8 cellular contexts compared by ENCODE assay signal in genomic region chr16:89491238-89491869, GRCh38. TPM values are rescaled to one million over a fixed set of nuclear protein-coding genes. Genes with fewer than 3 reads are reported as not detected.
DNase-seq lines count a peak whose midpoint lies in the region; ATAC-seq and TF ChIP-seq lines count a peak whose summit lies in the region.

No MANE protein-coding gene starts in this region.

- WGBS in transverse colon (ENCODE audit: low coverage in 1 of 2), 2 donors: 3% methylated on average over 6 to 22 of the region's 22 CpGs

- peak in 1 of 5 donors; percentile 30 for DNase-seq in CD4-positive, alpha-beta memory T cell
- peak; percentile 55 for DNase-seq in KBM-7
- no peak for DNase-seq in ascending aorta (ENCODE audit: low spot score in 2 of 2)
- DNase-seq in left lung: no peak
- no peak for DNase-seq in transverse colon
- DNase-seq in pons (ENCODE audit: low spot score): no peak

- H3K27me3 ChIP-seq in CD4-positive, alpha-beta memory T cell (ENCODE audit: insufficient read depth, low read length): no peaks in the 10 kb centered on the region
- H3K27me3 ChIP-seq in ascending aorta (no peaks in the 10 kb centered on the region), left lung (no peaks in the 10 kb centered on the region), transverse colon (no peaks in the 10 kb centered on the region)

- CTCF ChIA-PET in CD4-positive, alpha-beta memory T cell (lab: Charles Lee; ENCODE audit: partially characterized antibody): interaction anchor here (0.9 kb wide), 1 partner anchor 16 kb away, joined by 3 read pairs; no protein-coding TSS in a partner anchor

- POLR2A ChIA-PET in CD4-positive, alpha-beta memory T cell (lab: Charles Lee; ENCODE audit: partially characterized antibody): interaction anchor here (0.7 to 5.4 kb wide), 12 partner anchors 13 to 244 kb away, joined by 3 to 79 read pairs (median 4); partner anchors contain the start of gene SPG7

- H3K4me1 Mint-ChIP-seq in CD4-positive, alpha-beta memory T cell: peaks cover 29 to 69% (median 49%) of the 10 kb centered on the region in 4 donors

- no peaks in the 10 kb centered on the region for H3K9me3 ChIP-seq in CD4-positive, alpha-beta memory T cell (ENCODE audit: control insufficient read depth in 1 of 2, low read length in 2 of 2)
- H3K9me3 ChIP-seq in ascending aorta: no peaks in the 10 kb centered on the region
- H3K9me3 ChIP-seq in left lung: no peaks in the 10 kb centered on the region
- no peaks in the 10 kb centered on the region for H3K9me3 ChIP-seq in transverse colon

- H3K36me3 Mint-ChIP-seq in CD4-positive, alpha-beta memory T cell: peaks cover 0 to 31% of the 10 kb centered on the region in 2 donors

- H3K4me3 Mint-ChIP-seq in CD4-positive, alpha-beta memory T cell: peak overlapping the region; percentile 87 to 94 (median 90)

- H3K9me3 Mint-ChIP-seq in CD4-positive, alpha-beta memory T cell: peaks cover 0 to 3% (median 0%) of the 10 kb centered on the region in 8 donors

- H3K27ac Mint-ChIP-seq in CD4-positive, alpha-beta memory T cell: peak overlapping the region; percentile 90 to 97 (median 94)

- H3K4me3 ChIP-seq in CD4-positive, alpha-beta memory T cell (ENCODE audit: low read length in 2 of 2): peak overlapping the region; percentile 64 to 72
- H3K4me3 ChIP-seq in ascending aorta (peak overlapping the region; percentile 95), left lung (peak overlapping the region; percentile 88 to 89), transverse colon (peak overlapping the region; percentile 52 to 99 (median 95))

- no peak for TF ChIP-seq POLR2A in transverse colon (IDR thresholded peaks at IDR 0.05)

- in situ Hi-C loops in KBM-7 (cut with MboI; ENCODE audit: low pct_unique_long_range_greater_than_20kb, low sequenced_read_pairs): no loop called here
- in situ Hi-C loops in transverse colon (cut with MboI; ENCODE audit: low pct_ligation_motif_present in 1 of 4, low pct_unique_long_range_greater_than_20kb in 1 of 4, low sequenced_read_pairs in 3 of 4): loop anchor here in 1 of 4 donors (10.0 kb wide), 1 partner anchor 157 kb away; no protein-coding TSS in a partner anchor

- intact Hi-C loops in CD4-positive, alpha-beta memory T cell (cut with micrococcal nuclease): no loop called here
- intact Hi-C loops in ascending aorta (cut with DNase I): loop anchor here (2.0 to 5.0 kb wide), 6 partner anchors 69 to 635 kb away; partner anchors contain the start of genes GALNS, TCF25 and TRAPPC2L
- intact Hi-C loops in left lung (cut with DNase I): no loop called here
- intact Hi-C loops in transverse colon (cut with DNase I; ENCODE audit: low total_unique reads): no loop called here

- no peak for TF ChIP-seq CTCF in ascending aorta (IDR thresholded peaks at IDR 0.05)
- TF ChIP-seq CTCF in left lung (IDR thresholded peaks at IDR 0.05): no peak
- peak in 4 of 5 experiments; percentile 23 to 65 (median 36) for TF ChIP-seq CTCF in transverse colon (IDR thresholded peaks at IDR 0.05)

- no peak for TF ChIP-seq EP300 in transverse colon (IDR thresholded peaks at IDR 0.05; ENCODE audit: low read depth)

- peak overlapping the region; percentile 95 for H3K27ac ChIP-seq in CD4-positive, alpha-beta memory T cell (ENCODE audit: low read depth, low read length)
- H3K27ac ChIP-seq in ascending aorta (peak overlapping the region; percentile 97 to 98), left lung (peak overlapping the region; percentile 89 to 99), transverse colon (peak overlapping the region; percentile 96 to 100 (median 100))

- no peak for ATAC-seq in left lung
- ATAC-seq in GM18858 (IDR thresholded peaks at IDR 0.05; ENCODE audit: unreplicated experiment): no peak
- ATAC-seq in GM21526 (IDR thresholded peaks at IDR 0.05; ENCODE audit: low FRiP score, unreplicated experiment): no peak

- H3K4me1 ChIP-seq in CD4-positive, alpha-beta memory T cell (ENCODE audit: insufficient read depth, low read length): peaks cover 50% of the 10 kb centered on the region
- H3K4me1 ChIP-seq in ascending aorta: peaks cover 9 to 32% of the 10 kb centered on the region in 2 donors
- H3K4me1 ChIP-seq in left lung: peaks cover 23 to 51% of the 10 kb centered on the region in 2 donors
- peaks cover 23 to 49% (median 30%) of the 10 kb centered on the region in 4 donors for H3K4me1 ChIP-seq in transverse colon

- H3K36me3 ChIP-seq in CD4-positive, alpha-beta memory T cell (ENCODE audit: insufficient read depth, low read length): no peaks in the 10 kb centered on the region
- H3K36me3 ChIP-seq in ascending aorta (no peaks in the 10 kb centered on the region), left lung (peaks cover 0 to 7% of the 10 kb centered on the region in 2 donors), transverse colon (no peaks in the 10 kb centered on the region)

- no peaks in the 10 kb centered on the region for H3K27me3 Mint-ChIP-seq in CD4-positive, alpha-beta memory T cell

RNA-seq across cellular contexts. Expression of gene ANKRD11, which starts 1.0 kb away (rescaled TPM):
- total RNA-seq in CD4-positive, alpha-beta memory T cell: 100 to 1,000 TPM; 229 to 246 TPM
- polyA plus RNA-seq in CD4-positive, alpha-beta memory T cell: 10 to 100 TPM in 1 of 2 donors, 1 to 10 TPM in 1; 3.9 to 49.7 TPM
- 124 TPM for total RNA-seq in ascending aorta
- total RNA-seq in left lung: 100 to 1,000 TPM in 1 of 2 donors, 10 to 100 TPM in 1; 98.2 to 123 TPM
- total RNA-seq in transverse colon: 100 to 1,000 TPM; 109 to 281 (median 142) TPM

RNA-seq across cellular contexts. Expression of gene SPG7, which starts 16.8 kb away (rescaled TPM):
- 100 to 1,000 TPM; 157 to 160 TPM for total RNA-seq in CD4-positive, alpha-beta memory T cell
- 10 to 100 TPM; 46.4 to 48.5 TPM for polyA plus RNA-seq in CD4-positive, alpha-beta memory T cell
- total RNA-seq in ascending aorta (108 TPM), left lung (10 to 100 TPM; 79.3 to 79.5 TPM), transverse colon (100 to 1,000 TPM; 168 to 408 (median 285) TPM)

Comparison
In these comparisons a context has a peak if more than half of its experiments do, and no peak if none do; other contexts are left out.
1. CTCF ChIP-seq: peak in transverse colon (4 of 5); none in ascending aorta (0 of 3) and left lung (0 of 2).
2. Peak in every context shown above with its lines, with median percentiles within 50 percentile points of each other: H3K27ac ChIP-seq and H3K4me3 ChIP-seq.